25 cellular contexts compared by ENCODE assay signal in the genomic region with DNA sequence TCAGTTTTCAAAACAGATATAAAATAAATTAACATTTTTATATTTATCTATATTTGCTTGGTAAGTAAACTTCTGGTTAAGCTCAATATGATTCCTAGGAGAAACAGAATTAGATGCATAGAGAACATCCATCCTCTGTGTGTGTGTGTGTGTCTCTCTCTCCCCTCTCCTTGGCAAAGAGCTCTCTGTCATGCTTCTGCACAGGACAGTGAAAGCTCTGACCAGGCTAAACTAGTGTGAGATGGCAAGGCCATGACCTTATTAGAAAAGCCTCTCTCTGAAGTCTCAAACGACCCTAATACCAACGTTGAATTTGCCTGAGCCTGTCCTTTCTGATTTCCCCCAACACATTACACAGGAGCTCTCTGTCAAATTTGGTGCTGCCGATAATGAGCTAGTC.
"Had no signal": no experiment of that assay in that cellular context is flagged by ENCODE, and none has a peak within 500 bp of the region (broad histone marks: within the 10 kb centered on the region; RNA-seq: fewer than 3 reads in every experiment).

No MANE protein-coding gene starts in this region.

- H3K36me3 Mint-ChIP-seq: mesothelial cell of epicardium; stimulated activated effector memory CD8-positive, alpha-beta T cell treated with anti-CD3 and anti-CD28 coated beads, Interleukin-12 subunit alpha, Interleukin-12 subunit beta, amount 100 ng/mL, for 72 hours; type B pancreatic cell had no signal

- H3K4me1 ChIP-seq: breast epithelium, esophagus muscularis mucosa, gastroesophageal sphincter, lower lobe of right lung, prostate gland, stomach, testis had no signal

- H3K27ac ChIP-seq: breast epithelium, esophagus muscularis mucosa, gastroesophageal sphincter, lower lobe of right lung, prostate gland, stomach, testis had no signal

- H3K4me1 Mint-ChIP-seq: stimulated activated effector memory CD8-positive, alpha-beta T cell treated with anti-CD3 and anti-CD28 coated beads, Interleukin-12 subunit alpha, Interleukin-12 subunit beta, amount 100 ng/mL, for 72 hours had no signal

- H3K4me3 ChIP-seq: breast epithelium, esophagus muscularis mucosa, gastroesophageal sphincter, lower lobe of right lung, prostate gland, smooth muscle cell, stomach, testis had no signal

- H3K27ac Mint-ChIP-seq: activated T-cell treated with anti-CD3 and anti-CD28 coated beads, Interleukin-2, amount 50 U/mL, for 72 hours; mesothelial cell of epicardium; natural killer cell treated with Interleukin-12 subunit alpha and Interleukin-12 subunit beta and Interleukin-15 and Interleukin-18, amount 100 ng/mL, for 72 hours; stimulated activated effector memory CD8-positive, alpha-beta T cell treated with anti-CD3 and anti-CD28 coated beads, Interleukin-12 subunit alpha, Interleukin-12 subunit beta, amount 100 ng/mL, for 72 hours; T-helper 1 cell treated with Interleukin-12 subunit alpha and Interleukin-12 subunit beta and Interleukin-4 antibody, amounts not matched to agents 30 μg/mL and 1 μg/mL, for 36 hours; type B pancreatic cell had no signal

- H3K4me2 ChIP-seq: smooth muscle cell had no signal

- H3K27me3 Mint-ChIP-seq: natural killer cell treated with Interleukin-12 subunit alpha and Interleukin-12 subunit beta and Interleukin-15 and Interleukin-18, amount 100 ng/mL, for 72 hours; type B pancreatic cell had no signal

- H3K4me3 Mint-ChIP-seq: activated T-cell treated with anti-CD3 and anti-CD28 coated beads, Interleukin-2, amount 50 U/mL, for 72 hours; mesothelial cell of epicardium; natural killer cell treated with Interleukin-12 subunit alpha and Interleukin-12 subunit beta and Interleukin-15 and Interleukin-18, amount 100 ng/mL, for 72 hours; stimulated activated effector memory CD8-positive, alpha-beta T cell treated with anti-CD3 and anti-CD28 coated beads, Interleukin-12 subunit alpha, Interleukin-12 subunit beta, amount 100 ng/mL, for 72 hours; T-helper 1 cell treated with Interleukin-12 subunit alpha and Interleukin-12 subunit beta and Interleukin-4 antibody, amounts not matched to agents 30 μg/mL and 1 μg/mL, for 36 hours; type B pancreatic cell had no signal

- H3K36me3 ChIP-seq: breast epithelium, esophagus muscularis mucosa, gastroesophageal sphincter, lower lobe of right lung, prostate gland, stomach had no signal

- ATAC-seq: activated T-cell treated with anti-CD3 and anti-CD28 coated beads, Interleukin-2, amount 50 U/mL, for 72 hours; gastroesophageal sphincter; lower lobe of right lung; natural killer cell treated with Interleukin-12 subunit alpha and Interleukin-12 subunit beta and Interleukin-15 and Interleukin-18, amount 100 ng/mL, for 72 hours; stimulated activated effector memory CD8-positive, alpha-beta T cell treated with anti-CD3 and anti-CD28 coated beads, Interleukin-12 subunit alpha, Interleukin-12 subunit beta, amount 100 ng/mL, for 72 hours had no signal

- H3K9me3 ChIP-seq: breast epithelium, esophagus muscularis mucosa, gastroesophageal sphincter, lower lobe of right lung, prostate gland, stomach, testis had no signal

- H3K9me3 Mint-ChIP-seq: T-helper 1 cell treated with Interleukin-12 subunit alpha and Interleukin-12 subunit beta and Interleukin-4 antibody, amounts not matched to agents 30 μg/mL and 1 μg/mL, for 36 hours had no signal

- H3K27me3 ChIP-seq: breast epithelium, esophagus muscularis mucosa, gastroesophageal sphincter, stomach, testis had no signal

- DNase-seq: activated CD4-positive, CD25-positive, alpha-beta regulatory T cell treated with anti-CD3 and anti-CD28 coated beads, Interleukin-2, amount 50 U/mL, for 72 hours; activated CD8-positive, alpha-beta memory T cell treated with anti-CD3 and anti-CD28 coated beads for 24 hours; activated CD8-positive, alpha-beta memory T cell treated with anti-CD3 and anti-CD28 coated beads, Interleukin-2, amount 50 U/mL, for 48 hours; activated effector memory CD4-positive, alpha-beta T cell treated with anti-CD3 and anti-CD28 coated beads, Interleukin-2, amount 50 U/mL, for 16 hours; activated naive CD4-positive, alpha-beta T cell treated with anti-CD3 and anti-CD28 coated beads, Interleukin-2, amount 50 U/mL, for 16 hours; activated T-cell treated with anti-CD3 and anti-CD28 coated beads, Interleukin-2, amount 50 U/mL, for 72 hours; aorta; cerebellar nuclear complex; cortex of kidney; effector CD4-positive, alpha-beta T cell; hypothalamus; lower lobe of right lung; stimulated activated CD4-positive, alpha-beta T cell treated with anti-CD3 and anti-CD28 coated beads, Interleukin-4, amount 100 ng/mL, for 24 hours; stomach; testis had no signal
